ENCODE assay signal across 1 cellular context in genomic region chr5:65133473-65134110, GRCh38.
TF ChIP-seq lines count a peak whose summit lies in the region.

No MANE protein-coding gene starts in this region.

TF ChIP-seq in IMR-90, 13 proteins besides CTCF, POLR2A, EP300 and RAD21:
- TF ChIP-seq BHLHE40 (IDR thresholded peaks at IDR 0.05; ENCODE audit: low read depth, low read length) = no peak
- no peak for TF ChIP-seq MAFK (IDR thresholded peaks at IDR 0.05; ENCODE audit: low read depth, low read length)
- TF ChIP-seq ELK1 (IDR thresholded peaks at IDR 0.05; ENCODE audit: borderline replicate concordance, low read depth, low read length) = no peak
- no peak for TF ChIP-seq RCOR1 (IDR thresholded peaks at IDR 0.05; ENCODE audit: insufficient replicate concordance, low read length)
- no peak for TF ChIP-seq RFX5 (IDR thresholded peaks at IDR 0.05; ENCODE audit: low read depth, low read length)
- TF ChIP-seq CHD1 (IDR thresholded peaks at IDR 0.05; ENCODE audit: low read depth, low read length) = no peak
- no peak for TF ChIP-seq CEBPB (IDR thresholded peaks at IDR 0.05; ENCODE audit: low read depth, low read length)
- no peak for TF ChIP-seq NFE2L2 (IDR thresholded peaks at IDR 0.05; ENCODE audit: low read depth, low read length)
TF ChIP-seq in IMR-90: peak in this region for 0.
